In genomic region chr12:102634216-102634615, GRCh38 we compare ENCODE assay signal across 22 cellular contexts.
DNase-seq lines count a peak whose midpoint lies in the region; ATAC-seq and TF ChIP-seq lines count a peak whose summit lies in the region.
"Had no signal": no experiment of that assay in that cellular context is flagged by ENCODE, and none has a peak within 500 bp of the region (broad histone marks: within the 10 kb centered on the region; RNA-seq: fewer than 3 reads in every experiment).

No MANE protein-coding gene starts in this region.

- in situ Hi-C loops in GM13977 (cut with MboI; ENCODE audit: low pct_unique_long_range_greater_than_20kb, low sequenced_read_pairs, unreplicated experiment) = no loop called here

- H2BK120ac ChIP-seq in mesenchymal stem cell (ENCODE audit: low read depth, low read length) = no peak overlapping the region

- H3K9me3 Mint-ChIP-seq in GM23338 (peaks cover under 1% of the 10 kb centered on the region; the same call in 1 of the 3 replicates), Calu3 (ENCODE audit: low read depth, unreplicated experiment) (no peaks in the 10 kb centered on the region)
- H3K9me3 Mint-ChIP-seq: activated naive CD4-positive, alpha-beta T cell treated with anti-CD3 and anti-CD28 coated beads, Interleukin-2, amount 50 U/mL, for 24 hours; stimulated activated naive CD8-positive, alpha-beta T cell treated with anti-CD3 and anti-CD28 coated beads, Interleukin-15, amount 100 ng/mL, for 72 hours had no signal

- POLR2A ChIA-PET in AG04450 (lab: Yijun Ruan, JAX) = interaction anchor here (0.6 kb wide), 1 partner anchor 1007 kb away, joined by 3 read pairs; no protein-coding TSS in a partner anchor

- no peak overlapping the region for H3K18ac ChIP-seq in mesenchymal stem cell (ENCODE audit: low read depth in 1 of 2, low read length in 2 of 2)

- H3K27me3 ChIP-seq in AG04450 (ENCODE audit: control insufficient read depth, insufficient read depth, low read length) = no peaks in the 10 kb centered on the region
- H3K27me3 ChIP-seq in mesenchymal stem cell (ENCODE audit: control insufficient read depth in 1 of 2, insufficient read depth in 1 of 2, low read length in 2 of 2) = no peaks in the 10 kb centered on the region
- no peaks in the 10 kb centered on the region for H3K27me3 ChIP-seq in GM23338 (ENCODE audit: insufficient read depth)
- H3K27me3 ChIP-seq: foreskin keratinocyte had no signal

- H3K9me2 ChIP-seq in GM23338 (ENCODE audit: insufficient read depth) = peaks cover 26% of the 10 kb centered on the region

- TF ChIP-seq CTCF in AG04450 (IDR thresholded peaks at IDR 0.05; ENCODE audit: low read depth, low read length) = no peak
- no peak for TF ChIP-seq CTCF in cardiac fibroblast (IDR thresholded peaks at IDR 0.05; ENCODE audit: low read depth, low read length)
- TF ChIP-seq CTCF in GM23338 (conservative IDR thresholded peaks at IDR 0.05; ENCODE audit: low read depth in 2 of 2) = no peak
- no peak for TF ChIP-seq CTCF in Calu3 (IDR thresholded peaks at IDR 0.05; ENCODE audit: unreplicated experiment)
- TF ChIP-seq CTCF in GM13977 (IDR thresholded peaks at IDR 0.05; ENCODE audit: extremely low read depth, insufficient read depth, missing control alignments) = no peak

- H3K27ac ChIP-seq in AG04450 (ENCODE audit: low read depth, low read length) = peak overlapping the region; percentile 23
- peak overlapping the region; percentile 22 for H3K27ac ChIP-seq in mesenchymal stem cell (ENCODE audit: low read length, poor library complexity, severe bottlenecking)
- no peak overlapping the region for H3K27ac ChIP-seq in GM23338 (ENCODE audit: low read depth)
- H3K27ac ChIP-seq: foreskin keratinocyte, PC-9 had no signal

- CTCF ChIA-PET in AG04450 (lab: Charles Lee) (interaction anchor here (0.5 to 1.0 kb wide), 2 partner anchors 68 to 149 kb away, joined by 3 read pairs; no protein-coding TSS in a partner anchor), Calu3 (lab: Charles Lee) (no interaction called here)

- H2AFZ ChIP-seq in mesenchymal stem cell (ENCODE audit: low read depth, low read length) (no peak overlapping the region), GM23338 (no peak overlapping the region)
- H2AFZ ChIP-seq: PC-9 had no signal

- WGBS in mesenchymal stem cell = no CpG with 5 or more reads among the region's 1 CpG

- H3K4me2 ChIP-seq in mesenchymal stem cell (ENCODE audit: low read length, poor library complexity, severe bottlenecking) (no peak overlapping the region), GM23338 (no peak overlapping the region)
- H3K4me2 ChIP-seq: PC-9 had no signal

- no peaks in the 10 kb centered on the region for H3K27me3 Mint-ChIP-seq in GM23338 (ENCODE audit: insufficient read depth, low read depth, poor library complexity)
- H3K27me3 Mint-ChIP-seq in Calu3 (ENCODE audit: unreplicated experiment) = no peaks in the 10 kb centered on the region
- H3K27me3 Mint-ChIP-seq: activated naive CD4-positive, alpha-beta T cell treated with anti-CD3 and anti-CD28 coated beads, Interleukin-2, amount 50 U/mL, for 24 hours; naive thymus-derived CD8-positive, alpha-beta T cell; progenitor cell of endocrine pancreas; stimulated activated naive CD8-positive, alpha-beta T cell treated with anti-CD3 and anti-CD28 coated beads, Interleukin-15, amount 100 ng/mL, for 72 hours had no signal

- H3K79me2 ChIP-seq in GM23338 (replicated peaks; ENCODE audit: insufficient read depth) = no peaks in the 10 kb centered on the region

- H3K14ac ChIP-seq in mesenchymal stem cell (ENCODE audit: low read length in 2 of 2) = no peak overlapping the region

- H4K91ac ChIP-seq in mesenchymal stem cell (ENCODE audit: low read length) = no peak overlapping the region

- no peak overlapping the region for H2BK5ac ChIP-seq in mesenchymal stem cell (ENCODE audit: low read depth, low read length, poor library complexity, severe bottlenecking)

- H2BK15ac ChIP-seq in mesenchymal stem cell (ENCODE audit: low read depth, poor library complexity, severe bottlenecking) = no peak overlapping the region

- no peak overlapping the region for H2AK5ac ChIP-seq in mesenchymal stem cell (ENCODE audit: low read length, severe bottlenecking)

- no peaks in the 10 kb centered on the region for H3K36me3 ChIP-seq in mesenchymal stem cell (ENCODE audit: control insufficient read depth in 1 of 2, insufficient read depth in 2 of 2, low read depth in 1 of 2, low read length in 2 of 2)
- no peaks in the 10 kb centered on the region for H3K36me3 ChIP-seq in GM23338 (ENCODE audit: insufficient read depth)
- H3K36me3 ChIP-seq: HAP-1 had no signal

- H3K4me1 ChIP-seq in mesenchymal stem cell (ENCODE audit: control insufficient read depth, insufficient read depth, low read depth, low read length) = no peaks in the 10 kb centered on the region
- H3K4me1 ChIP-seq in GM23338 (ENCODE audit: insufficient read depth) = no peaks in the 10 kb centered on the region
- H3K4me1 ChIP-seq: foreskin keratinocyte, HAP-1 had no signal

- H3K27ac Mint-ChIP-seq in GM23338 = no peak overlapping the region
- H3K27ac Mint-ChIP-seq in Calu3 (ENCODE audit: unreplicated experiment) = no peak overlapping the region
- H3K27ac Mint-ChIP-seq: activated naive CD4-positive, alpha-beta T cell treated with anti-CD3 and anti-CD28 coated beads, Interleukin-2, amount 50 U/mL, for 24 hours; naive thymus-derived CD8-positive, alpha-beta T cell; progenitor cell of endocrine pancreas; stimulated activated naive CD8-positive, alpha-beta T cell treated with anti-CD3 and anti-CD28 coated beads, Interleukin-15, amount 100 ng/mL, for 72 hours had no signal

- H3K4ac ChIP-seq in mesenchymal stem cell (ENCODE audit: low read depth in 1 of 2, low read length in 2 of 2) = no peak overlapping the region

- no peaks in the 10 kb centered on the region for H3K9me3 ChIP-seq in AG04450 (ENCODE audit: control insufficient read depth, insufficient read depth, low read length)
- H3K9me3 ChIP-seq in mesenchymal stem cell (ENCODE audit: control insufficient read depth, low read length) = no peaks in the 10 kb centered on the region
- H3K9me3 ChIP-seq: HAP-1 had no signal

- no peak overlapping the region for H3K4me3 Mint-ChIP-seq in GM23338
- no peak overlapping the region for H3K4me3 Mint-ChIP-seq in Calu3 (ENCODE audit: low read depth, unreplicated experiment)
- H3K4me3 Mint-ChIP-seq: activated naive CD4-positive, alpha-beta T cell treated with anti-CD3 and anti-CD28 coated beads, Interleukin-2, amount 50 U/mL, for 24 hours; naive thymus-derived CD8-positive, alpha-beta T cell; stimulated activated naive CD8-positive, alpha-beta T cell treated with anti-CD3 and anti-CD28 coated beads, Interleukin-15, amount 100 ng/mL, for 72 hours had no signal

- no peak overlapping the region for H2BK12ac ChIP-seq in mesenchymal stem cell (ENCODE audit: low read length in 2 of 2)

- H3K4me1 Mint-ChIP-seq in GM23338 (no peaks in the 10 kb centered on the region), Calu3 (ENCODE audit: low read depth, unreplicated experiment) (no peaks in the 10 kb centered on the region)
- H3K4me1 Mint-ChIP-seq: activated naive CD4-positive, alpha-beta T cell treated with anti-CD3 and anti-CD28 coated beads, Interleukin-2, amount 50 U/mL, for 24 hours; naive thymus-derived CD8-positive, alpha-beta T cell; stimulated activated naive CD8-positive, alpha-beta T cell treated with anti-CD3 and anti-CD28 coated beads, Interleukin-15, amount 100 ng/mL, for 72 hours had no signal

- no peaks in the 10 kb centered on the region for H3K79me1 ChIP-seq in mesenchymal stem cell (replicated peaks; ENCODE audit: low read length, poor library complexity, severe bottlenecking)

- no peaks in the 10 kb centered on the region for H4K20me1 ChIP-seq in GM23338 (replicated peaks; ENCODE audit: insufficient read depth)

- peak; percentile 33 for DNase-seq in AG04450 (ENCODE audit: low read depth, low spot score)
- peak; percentile 7 for DNase-seq in HT1080 (ENCODE audit: low read depth)
- peak; percentile 6 to 39 for DNase-seq in cardiac fibroblast (ENCODE audit: low read depth in 2 of 2)
- peak; percentile 27 for DNase-seq in mesenchymal stem cell
- DNase-seq in GM23338 (ENCODE audit: low spot score) = no peak
- no peak for DNase-seq in Calu3
- DNase-seq in GM13977 (ENCODE audit: low spot score) = no peak
- DNase-seq: activated CD4-positive, alpha-beta T cell treated with anti-CD3 and anti-CD28 coated beads, Interleukin-2, amount 50 U/mL, for 1 hour; activated T-cell treated with anti-CD3 and anti-CD28 coated beads for 4 hours; effector CD4-positive, alpha-beta T cell; left ventricle myocardium superior; naive thymus-derived CD8-positive, alpha-beta T cell; NCI-H2081; NCI-H69; PC-9; stimulated activated CD4-positive, alpha-beta T cell treated with anti-CD3 and anti-CD28 coated beads, Interleukin-15, amount 100 ng/mL, for 24 hours; stimulated activated naive CD8-positive, alpha-beta T cell treated with anti-CD3 and anti-CD28 coated beads, Interleukin-15, amount 100 ng/mL, for 72 hours had no signal

- intact Hi-C loops in Calu3 (cut with micrococcal nuclease; ENCODE audit: unreplicated experiment) = loop anchor here (5.0 to 10.0 kb wide), 2 partner anchors 72 to 149 kb away; partner anchors contain the start of gene IGF1

- H3K4me3 ChIP-seq in AG04450 (ENCODE audit: low read depth, low read length) (no peak overlapping the region), cardiac fibroblast (replicated peaks in 1 of 2; ENCODE audit: low read depth in 2 of 2, low read length in 2 of 2) (no peak overlapping the region), mesenchymal stem cell (ENCODE audit: insufficient read depth in 1 of 2, low read depth in 1 of 2, low read length in 2 of 2) (no peak overlapping the region), GM23338 (no peak overlapping the region)
- H3K4me3 ChIP-seq: HAP-1, PC-9 had no signal

- no peak overlapping the region for H3K23ac ChIP-seq in mesenchymal stem cell (ENCODE audit: low read length in 2 of 2)

- H3K36me3 Mint-ChIP-seq in GM23338 (ENCODE audit: low read depth) (peaks cover 3% of the 10 kb centered on the region; the same call in 1 of the 3 replicates), Calu3 (ENCODE audit: insufficient read depth, unreplicated experiment) (no peaks in the 10 kb centered on the region)
- H3K36me3 Mint-ChIP-seq: activated naive CD4-positive, alpha-beta T cell treated with anti-CD3 and anti-CD28 coated beads, Interleukin-2, amount 50 U/mL, for 24 hours; naive thymus-derived CD8-positive, alpha-beta T cell had no signal

- no peaks in the 10 kb centered on the region for H3F3A ChIP-seq in GM23338 (replicated peaks; ENCODE audit: low read depth)

- ATAC-seq in GM23338 = no peak
- no peak for ATAC-seq in GM19324 (IDR thresholded peaks at IDR 0.05; ENCODE audit: low FRiP score, unreplicated experiment)
- ATAC-seq: foreskin keratinocyte; left ventricle myocardium superior; naive thymus-derived CD8-positive, alpha-beta T cell; stimulated activated naive CD8-positive, alpha-beta T cell treated with anti-CD3 and anti-CD28 coated beads, Interleukin-15, amount 100 ng/mL, for 72 hours had no signal

- H3K9ac ChIP-seq in mesenchymal stem cell (ENCODE audit: low read length) = peak overlapping the region; percentile 76

- no TSS peak for BruUV-seq in Calu3 (replicated peaks; lab: Mats Ljungman, UMichigan)

- H4K8ac ChIP-seq in mesenchymal stem cell (ENCODE audit: low read length) = no peak overlapping the region

TF ChIP-seq in GM23338, 12 proteins besides CTCF, POLR2A, EP300 and RAD21 (continues in another document):
- TF ChIP-seq CREB1 (CRISPR knock-in tag; IDR thresholded peaks at IDR 0.05; ENCODE audit: low read depth) (no peak), EZH2phosphoT487 (IDR thresholded peaks at IDR 0.05; ENCODE audit: unreplicated experiment) (no peak)

Comparison
In these comparisons a context has a peak if more than half of its experiments do, and no peak if none do; other contexts are left out.
1. DNase-seq: peak in AG04450 (single experiment), HT1080 (single experiment), cardiac fibroblast (2 of 2) and mesenchymal stem cell (single experiment); none in GM23338 (single experiment), Calu3 (single experiment) and GM13977 (single experiment).